9 cellular contexts compared by ENCODE assay signal in the genomic region with DNA sequence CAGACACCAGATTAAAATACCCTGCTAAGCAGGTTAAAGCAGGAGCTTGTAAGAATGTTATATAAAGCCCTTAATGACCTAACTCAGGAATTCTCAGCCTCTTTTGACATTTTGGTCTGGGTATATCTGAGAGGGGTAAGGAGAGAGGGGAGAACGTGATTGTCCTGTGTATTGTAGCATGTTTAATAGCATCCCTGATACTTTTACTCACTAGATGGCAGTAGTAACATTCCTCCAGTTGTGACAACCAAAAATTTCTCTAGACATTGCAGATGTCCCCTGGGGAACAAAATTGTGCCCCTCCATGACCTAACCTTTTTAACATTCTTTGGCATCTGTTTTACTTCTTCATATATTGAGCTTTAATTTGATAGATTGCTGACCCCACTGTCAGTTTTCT. TPM values are rescaled to one million over a fixed set of nuclear protein-coding genes. Genes with fewer than 3 reads are reported as not detected.
DNase-seq lines count a peak whose midpoint lies in the region; ATAC-seq and TF ChIP-seq lines count a peak whose summit lies in the region.
"Had no signal": no experiment of that assay in that cellular context is flagged by ENCODE, and none has a peak within 500 bp of the region (broad histone marks: within the 10 kb centered on the region; RNA-seq: fewer than 3 reads in every experiment).

No MANE protein-coding gene starts in this region.

- H3K9me3 ChIP-seq in hepatocyte (ENCODE audit: low read depth) (no peaks in the 10 kb centered on the region), gastrocnemius medialis (no peaks in the 10 kb centered on the region), spleen (no peaks in the 10 kb centered on the region)

- no peak overlapping the region for H3K4me3 ChIP-seq in hepatocyte
- H3K4me3 ChIP-seq in gastrocnemius medialis: no peak overlapping the region
- no peak overlapping the region for H3K4me3 ChIP-seq in spleen

- TF ChIP-seq CTCF in AG09319 (IDR thresholded peaks at IDR 0.05; ENCODE audit: low read depth, low read length) (peak; percentile 34), hepatocyte (IDR thresholded peaks at IDR 0.05; ENCODE audit: poor library complexity) (peak; percentile 39), gastrocnemius medialis (IDR thresholded peaks at IDR 0.05 in 4 of 5, conservative IDR thresholded peaks at IDR 0.05 in 1 of 5) (no peak), spleen (IDR thresholded peaks at IDR 0.05 in 8 of 11, conservative IDR thresholded peaks at IDR 0.05 in 3 of 11) (no peak)

- no peak for DNase-seq in AG09319 (ENCODE audit: extremely low read depth, low read depth)
- DNase-seq in RKO (ENCODE audit: low spot score): peak; percentile 24
- DNase-seq in hepatocyte (ENCODE audit: low spot score): no peak
- no peak for DNase-seq in T-helper 1 cell
- no peak for DNase-seq in gastrocnemius medialis
- DNase-seq in spleen: no peak
- DNase-seq: NCI-H2081 treated with DMSO at 0.1 percent for 48 hours had no signal

- no peaks in the 10 kb centered on the region for H3K27me3 ChIP-seq in hepatocyte
- H3K27me3 ChIP-seq in gastrocnemius medialis: no peaks in the 10 kb centered on the region
- H3K27me3 ChIP-seq in spleen (replicated peaks in 1 of 7): no peaks in the 10 kb centered on the region

- ATAC-seq in GM19351 (IDR thresholded peaks at IDR 0.05; ENCODE audit: unreplicated experiment): peak; percentile 65
- ATAC-seq in gastrocnemius medialis: no peak
- no peak for ATAC-seq in GM19463 (IDR thresholded peaks at IDR 0.05; ENCODE audit: unreplicated experiment)

- in situ Hi-C loops in gastrocnemius medialis (cut with MboI; ENCODE audit: low sequenced_read_pairs in 4 of 4): loop anchor here in 1 of 4 donors (25.0 kb wide), 1 partner anchor 1581 kb away; no protein-coding TSS in a partner anchor

- H3K79me2 ChIP-seq in hepatocyte: peaks cover 16% of the 10 kb centered on the region

- no peaks in the 10 kb centered on the region for H4K20me1 ChIP-seq in hepatocyte (ENCODE audit: insufficient read depth, poor library complexity, severe bottlenecking)

- TF ChIP-seq POLR2A in gastrocnemius medialis (IDR thresholded peaks at IDR 0.05) (no peak), spleen (IDR thresholded peaks at IDR 0.05) (no peak)

- H3K36me3 ChIP-seq in hepatocyte (replicated peaks; ENCODE audit: insufficient read depth, low read depth) (no peaks in the 10 kb centered on the region), gastrocnemius medialis (peaks cover 3 to 90% of the 10 kb centered on the region in 2 donors), spleen (peaks cover 3 to 100% (median 92%) of the 10 kb centered on the region in 6 donors)

- no peak overlapping the region for H2AFZ ChIP-seq in hepatocyte

- H3K27ac ChIP-seq in hepatocyte: no peak overlapping the region
- H3K27ac ChIP-seq in gastrocnemius medialis: no peak overlapping the region
- no peak overlapping the region for H3K27ac ChIP-seq in spleen

- no peaks in the 10 kb centered on the region for H3K4me1 ChIP-seq in hepatocyte (ENCODE audit: insufficient read depth)
- H3K4me1 ChIP-seq in gastrocnemius medialis: no peaks in the 10 kb centered on the region
- peaks cover 0 to 12% (median 0%) of the 10 kb centered on the region in 6 donors for H3K4me1 ChIP-seq in spleen

- no peaks in the 10 kb centered on the region for H3K9me2 ChIP-seq in hepatocyte (replicated peaks; ENCODE audit: insufficient read depth)

- 60% methylated on average over 1 of the region's 1 CpG for WGBS in hepatocyte (ENCODE audit: low lambda C conversion rate, missing lambda C conversion rate)
- WGBS in spleen, 5 donors: 44 to 65% (median 62%) methylated on average over 1 of the region's 1 CpG

- H3K4me2 ChIP-seq in hepatocyte: no peak overlapping the region

- intact Hi-C loops in gastrocnemius medialis (cut with DNase I; ENCODE audit: low total_unique reads): no loop called here
- intact Hi-C loops in spleen (cut with DNase I; ENCODE audit: low total_unique reads): no loop called here

RNA-seq across cellular contexts. Expression of a gene that starts 17.9 kb away (rescaled TPM):
- total RNA-seq in hepatocyte: 53.4 and 73.0 TPM in 2 replicates
- polyA plus RNA-seq in hepatocyte: 33.8 and 38.7 TPM in 2 replicates
- 10 to 100 TPM; 19.7 to 27.8 (median 26.7) TPM for total RNA-seq in gastrocnemius medialis
- 10 to 100 TPM; 41.8 to 47.7 (median 43.6) TPM for total RNA-seq in spleen
- 10 to 100 TPM; 10.6 to 17.7 (median 15.2) TPM for polyA plus RNA-seq in spleen

Comparison
In these comparisons a context has a peak if more than half of its experiments do, and no peak if none do; other contexts are left out.
1. CTCF ChIP-seq: peak in AG09319 (single experiment) and hepatocyte (single experiment); none in gastrocnemius medialis (0 of 5) and spleen (0 of 11).